8 cellular contexts compared by ENCODE assay signal in the genomic region with DNA sequence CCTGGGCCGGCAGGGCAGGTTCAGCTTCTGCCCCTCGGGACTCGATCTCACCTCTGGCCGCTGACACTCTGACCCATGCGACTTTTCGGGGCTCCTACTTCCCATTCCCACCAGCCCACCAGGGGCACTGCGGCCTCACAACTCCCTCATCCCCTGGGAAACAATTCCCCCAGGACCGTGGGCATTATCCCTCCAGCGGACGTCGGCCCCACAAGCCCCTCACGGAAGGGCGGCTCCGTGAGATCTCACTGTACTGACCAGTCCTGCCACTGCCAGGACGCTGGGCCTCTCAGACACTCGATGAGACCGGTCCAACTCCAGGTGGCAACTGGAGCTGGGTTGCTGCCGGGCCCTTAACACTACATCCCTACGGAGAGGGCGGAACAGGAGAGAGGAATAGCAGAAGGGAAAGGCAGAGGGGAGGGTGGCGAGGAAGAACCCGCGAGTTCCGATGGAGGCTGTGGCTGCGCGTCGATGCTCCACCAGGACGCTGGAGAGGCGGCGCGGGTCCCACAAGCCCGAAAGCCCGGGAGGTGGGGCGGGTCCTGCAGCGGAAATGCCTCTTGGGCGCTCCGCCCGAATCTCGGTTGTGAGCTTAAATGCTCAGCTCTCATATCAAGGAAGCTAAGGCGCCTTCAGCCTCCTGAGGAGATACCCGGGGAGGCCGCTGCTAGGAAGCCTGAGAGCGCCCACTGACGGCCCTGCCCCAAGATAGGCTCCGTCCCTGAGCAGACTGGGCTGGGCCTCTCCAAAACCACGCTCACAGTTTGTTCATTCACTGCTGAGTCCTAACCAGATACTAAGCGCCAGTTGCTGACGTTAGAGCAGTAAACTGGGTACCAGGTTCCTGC. TPM values are rescaled to one million over a fixed set of nuclear protein-coding genes. Genes with fewer than 3 reads are reported as not detected.
DNase-seq lines count a peak whose midpoint lies in the region; ATAC-seq, FAIRE-seq and TF ChIP-seq lines count a peak whose summit lies in the region.

No MANE protein-coding gene starts in this region.

- H3K36me3 Mint-ChIP-seq in H9 (ENCODE audit: insufficient read depth in 1 of 3, low read depth in 3 of 3), result peaks cover under 1 to 6% (median 4%) of the 10 kb centered on the region in 3 experiments; a peak in 5 of 7 replicates
- H3K36me3 Mint-ChIP-seq in activated naive CD4-positive, alpha-beta T cell treated with anti-CD3 and anti-CD28 coated beads, Interleukin-2, amount 50 U/mL, for 72 hours, result peaks cover 2 to 7% of the 10 kb centered on the region in 2 donors

- peak overlapping the region in 1 of 2 donors; percentile 29 for H3K4me3 ChIP-seq in kidney (ENCODE audit: low read length in 2 of 2)

- H3K18ac ChIP-seq in H9 (ENCODE audit: insufficient read length, low read depth, low read length), result no peak overlapping the region

- no CpG with 5 or more reads among the region's 48 CpGs for WGBS in H9 (ENCODE audit: extremely low coverage, insufficient read length, low lambda C conversion rate)

- H3K4me1 ChIP-seq in H9 (ENCODE audit: insufficient read depth, low read length) (no peaks in the 10 kb centered on the region), kidney (ENCODE audit: control insufficient read depth in 1 of 2, insufficient read depth in 1 of 2, low read depth in 1 of 2, low read length in 2 of 2) (peaks cover 0 to 2% of the 10 kb centered on the region in 2 donors)

- H3K9me3 Mint-ChIP-seq in H9, result no peaks in the 10 kb centered on the region; a peak in 2 of 5 replicates
- H3K9me3 Mint-ChIP-seq in activated naive CD4-positive, alpha-beta T cell treated with anti-CD3 and anti-CD28 coated beads, Interleukin-2, amount 50 U/mL, for 72 hours, result no peaks in the 10 kb centered on the region

- H2BK5ac ChIP-seq in H9 (ENCODE audit: insufficient read length, low read length), result no peak overlapping the region

- FAIRE-seq in kidney (lab: Jason Lieb, UNC), result no peak
- no peak for FAIRE-seq in HTR-8/SVneo (lab: Jason Lieb, UNC)

- no peak for TF ChIP-seq CTCF in H9 (conservative IDR thresholded peaks at IDR 0.05)
- peak; percentile 2 for TF ChIP-seq CTCF in kidney (IDR thresholded peaks at IDR 0.05; ENCODE audit: borderline replicate concordance, extremely low read depth, insufficient read depth)

- no peaks in the 10 kb centered on the region for H3K27me3 ChIP-seq in H9 (ENCODE audit: insufficient read depth, low read length)

- H3K23ac ChIP-seq in H9 (ENCODE audit: insufficient read length, low read depth, low read length), result no peak overlapping the region

- H3K14ac ChIP-seq in H9 (ENCODE audit: insufficient read depth, low read length), result no peak overlapping the region; the same call in 1 of the 2 replicates

- H4K8ac ChIP-seq in H9 (replicated peaks; ENCODE audit: insufficient read length, low read depth, low read length), result no peak overlapping the region

- no peak overlapping the region for H4K5ac ChIP-seq in H9 (ENCODE audit: insufficient read length, low read depth, low read length)

- H3T11ph ChIP-seq in H9 (ENCODE audit: low read length), result no peak overlapping the region

- no peak overlapping the region for H2BK15ac ChIP-seq in H9 (ENCODE audit: low read depth, low read length)

- intact Hi-C loops in kidney (cut with DNase I), result no loop called here

- H2BK12ac ChIP-seq in H9 (ENCODE audit: insufficient read length, low read depth, low read length), result no peak overlapping the region

- no peaks in the 10 kb centered on the region for H3K27me3 Mint-ChIP-seq in H9 (ENCODE audit: low read depth)

- H2AK5ac ChIP-seq in H9 (ENCODE audit: insufficient read length, low read length), result no peak overlapping the region

- ATAC-seq in activated naive CD4-positive, alpha-beta T cell treated with anti-CD3 and anti-CD28 coated beads, Interleukin-2, amount 50 U/mL, for 72 hours, result peak; percentile 89 to 98

- H4K20me1 ChIP-seq in H9 (ENCODE audit: control insufficient read depth, insufficient read depth, insufficient read length), result no peaks in the 10 kb centered on the region

- no peak overlapping the region for H3K56ac ChIP-seq in H9 (ENCODE audit: insufficient read length, low read depth, low read length)

- no peak overlapping the region for H2AFZ ChIP-seq in H9 (ENCODE audit: low read length)

- no peak overlapping the region for H3K4me3 Mint-ChIP-seq in H9

- H3K9me3 ChIP-seq in H9 (ENCODE audit: control insufficient read depth, low read depth, low read length) (no peaks in the 10 kb centered on the region), kidney (ENCODE audit: control insufficient read depth in 1 of 2, low read length in 2 of 2) (no peaks in the 10 kb centered on the region)

- peaks cover 2 to 3% of the 10 kb centered on the region in 2 experiments; a peak in 1 of 4 replicates for H3K4me1 Mint-ChIP-seq in H9

- no peak overlapping the region for H3K27ac ChIP-seq in H9 (ENCODE audit: insufficient read length, low read depth, low read length)
- no peak overlapping the region for H3K27ac ChIP-seq in kidney (ENCODE audit: low read depth in 2 of 2, low read length in 2 of 2)

- no peak overlapping the region for H3K9ac ChIP-seq in H9 (ENCODE audit: extremely low read depth, insufficient read length, low read length)
- peak overlapping the region in 1 of 2 donors; percentile 16 for H3K9ac ChIP-seq in kidney (ENCODE audit: low read length in 2 of 2)

- no peak overlapping the region for H4K91ac ChIP-seq in H9 (ENCODE audit: insufficient read length, low read depth, low read length)

- peak overlapping the region in 1 of 3 experiments; percentile 49; a peak in 2 of 7 replicates for H3K27ac Mint-ChIP-seq in H9
- H3K27ac Mint-ChIP-seq in activated naive CD4-positive, alpha-beta T cell treated with anti-CD3 and anti-CD28 coated beads, Interleukin-2, amount 50 U/mL, for 72 hours, result peak overlapping the region; percentile 32 to 88

- H3K36me3 ChIP-seq in kidney (ENCODE audit: control insufficient read depth in 1 of 2, insufficient read depth in 2 of 2, low read length in 2 of 2), result no peaks in the 10 kb centered on the region

- H3K79me2 ChIP-seq in H9 (ENCODE audit: insufficient read depth, low read length), result no peaks in the 10 kb centered on the region

- no peak overlapping the region for H3K4ac ChIP-seq in H9 (ENCODE audit: low read depth, low read length)

- no peaks in the 10 kb centered on the region for H3K79me1 ChIP-seq in H9 (ENCODE audit: insufficient read depth, low read depth, low read length, poor library complexity, severe bottlenecking)

- no peak overlapping the region for H3K4me2 ChIP-seq in H9 (ENCODE audit: insufficient read depth, insufficient read length, low read length)

- H2BK20ac ChIP-seq in H9 (ENCODE audit: low read depth, low read length, poor library complexity, severe bottlenecking), result no peak overlapping the region

- H3K23me2 ChIP-seq in H9 (ENCODE audit: insufficient read length, low read depth, low read length, poor library complexity, severe bottlenecking), result no peaks in the 10 kb centered on the region

- no peak overlapping the region for H2BK120ac ChIP-seq in H9 (ENCODE audit: low read depth, low read length, poor library complexity, severe bottlenecking)

- DNase-seq in H9, result peak; percentile 75
- DNase-seq in activated naive CD4-positive, alpha-beta T cell treated with anti-CD3 and anti-CD28 coated beads, Interleukin-2, amount 50 U/mL, for 72 hours (ENCODE audit: low spot score in 2 of 2), result peak; percentile 55 to 62
- peak; percentile 85 for DNase-seq in kidney
- peak; percentile 8 to 44 (median 16) for DNase-seq in stimulated activated naive CD4-positive, alpha-beta T cell (lab: John Stamatoyannopoulos, UW)
- no peak for DNase-seq in HTR-8/SVneo (ENCODE audit: insufficient read length, low spot score)
- DNase-seq in Kasumi-1 (lab: John Stamatoyannopoulos, UW), result no peak
- no peak for DNase-seq in iPS-NIHi11 (ENCODE audit: low spot score)
- DNase-seq in SHP77 treated with DMSO at 0.1 percent for 48 hours (lab: John Stamatoyannopoulos, UW), result no peak

RNA-seq across cellular contexts. Expression of a gene that starts 36.3 kb away (rescaled TPM):
- total RNA-seq in H9 (2021), result 407 and 409 TPM in 2 replicates
- total RNA-seq in activated naive CD4-positive, alpha-beta T cell treated with anti-CD3 and anti-CD28 coated beads, Interleukin-2, amount 50 U/mL, for 72 hours, result 100 to 1,000 TPM; 208 to 305 TPM
- 167 TPM for total RNA-seq in kidney
- polyA plus RNA-seq in kidney (ENCODE audit: insufficient read depth, low read depth, low replicate concordance), result 118 TPM

RNA-seq across cellular contexts. Expression of a gene that starts 43.7 kb away (rescaled TPM):
- total RNA-seq in H9 (2021) (86.9 and 88.0 TPM in 2 replicates), kidney (13.8 TPM)
- 100 to 1,000 TPM; 114 to 194 TPM for total RNA-seq in activated naive CD4-positive, alpha-beta T cell treated with anti-CD3 and anti-CD28 coated beads, Interleukin-2, amount 50 U/mL, for 72 hours
- polyA plus RNA-seq in kidney (ENCODE audit: insufficient read depth, low read depth, low replicate concordance), result 13.5 TPM

RNA-seq across cellular contexts. Expression of a gene that starts 46.5 kb away (rescaled TPM):
- total RNA-seq in H9 (2021), result 36.8 and 38.9 TPM in 2 replicates
- 10 to 100 TPM in 1 of 2 donors, 1 to 10 TPM in 1; 9.3 to 42.5 TPM for total RNA-seq in activated naive CD4-positive, alpha-beta T cell treated with anti-CD3 and anti-CD28 coated beads, Interleukin-2, amount 50 U/mL, for 72 hours
- 10.6 TPM for total RNA-seq in kidney
- 9.7 TPM for polyA plus RNA-seq in kidney (ENCODE audit: insufficient read depth, low read depth, low replicate concordance)

Comparison
In these comparisons a context has a peak if more than half of its experiments do, and no peak if none do; other contexts are left out.
1. DNase-seq: peak in H9 (single experiment), activated naive CD4-positive, alpha-beta T cell treated with anti-CD3 and anti-CD28 coated beads, Interleukin-2, amount 50 U/mL, for 72 hours (2 of 2), kidney (single experiment) and stimulated activated naive CD4-positive, alpha-beta T cell (6 of 6); none in HTR-8/SVneo (single experiment), Kasumi-1 (0 of 2), iPS-NIHi11 (single experiment) and SHP77 treated with DMSO at 0.1 percent for 48 hours (single experiment).